In the genomic region with DNA sequence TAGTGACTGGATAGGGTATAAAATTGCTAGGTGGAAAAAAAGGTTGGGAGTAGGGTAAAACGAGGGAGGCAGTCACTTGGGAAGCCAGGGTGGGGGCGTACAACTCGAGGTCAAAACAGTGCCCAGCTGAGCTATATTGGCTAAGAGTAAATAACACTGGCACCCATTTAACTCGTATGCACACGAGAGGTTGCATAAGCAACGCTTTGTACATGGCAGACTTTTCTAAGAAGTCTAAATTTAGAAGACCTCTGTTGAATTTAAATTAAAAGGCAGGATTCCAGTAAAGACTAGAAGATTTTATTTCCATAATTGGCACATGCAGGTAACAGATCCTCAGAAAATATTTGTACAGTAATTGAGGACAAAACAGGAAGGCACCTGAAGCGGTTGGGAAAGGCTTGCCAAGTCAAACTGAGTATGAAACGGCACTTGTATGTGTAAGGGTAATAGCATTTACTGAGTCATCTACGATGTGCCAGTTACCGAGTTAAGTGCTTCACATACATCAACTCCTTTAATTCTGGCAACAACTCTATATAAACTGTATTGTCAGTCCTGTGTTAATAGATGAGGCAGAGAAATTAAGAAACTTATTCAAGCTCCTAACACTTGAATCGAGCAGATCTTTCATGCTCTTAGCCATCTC, we compare ENCODE assay signal across 8 cellular contexts. TPM values are rescaled to one million over a fixed set of nuclear protein-coding genes. Genes with fewer than 3 reads are reported as not detected.
DNase-seq lines count a peak whose midpoint lies in the region; ATAC-seq, FAIRE-seq and TF ChIP-seq lines count a peak whose summit lies in the region.

No MANE protein-coding gene starts in this region.

- peak overlapping the region; percentile 63 to 95 (median 93) for H3K27ac Mint-ChIP-seq in CD4-positive, alpha-beta memory T cell

- H3K4ac ChIP-seq in IMR-90 (ENCODE audit: low read depth, low read length), result 0 out of 2 replicates have a peak overlapping the region, but pooled peaks have one; percentile 4

- H3K36me3 Mint-ChIP-seq in CD4-positive, alpha-beta memory T cell, result peaks cover 12 to 20% of the 10 kb centered on the region in 2 donors

- no peak for TF ChIP-seq CTCF in IMR-90 (conservative IDR thresholded peaks at IDR 0.05; ENCODE audit: low read depth, low read length)
- no peak for TF ChIP-seq CTCF in keratinocyte (optimal IDR thresholded peaks at IDR 0.05 in 1 of 3, IDR thresholded peaks at IDR 0.05 in 1 of 3, conservative IDR thresholded peaks at IDR 0.05 in 1 of 3; ENCODE audit: extremely low read depth in 1 of 3, insufficient read depth in 2 of 3, low read length in 3 of 3)
- no peak for TF ChIP-seq CTCF in transverse colon (IDR thresholded peaks at IDR 0.05)

- peak; percentile 98 for FAIRE-seq in keratinocyte (lab: Jason Lieb, UNC)

- H3K14ac ChIP-seq in IMR-90 (replicated peaks; ENCODE audit: low read depth, low read length), result no peak overlapping the region

- no peaks in the 10 kb centered on the region for H3K27me3 Mint-ChIP-seq in CD4-positive, alpha-beta memory T cell

- H2BK5ac ChIP-seq in IMR-90 (ENCODE audit: low read depth, low read length, poor library complexity, severe bottlenecking), result no peak overlapping the region

- H3K4me1 ChIP-seq in CD4-positive, alpha-beta memory T cell (ENCODE audit: insufficient read depth, low read length), result peaks cover 41% of the 10 kb centered on the region
- H3K4me1 ChIP-seq in IMR-90 (ENCODE audit: control insufficient read depth, insufficient read depth, low read length) (peaks cover 14% of the 10 kb centered on the region), keratinocyte (ENCODE audit: control insufficient read depth, extremely low read depth, insufficient read depth, low read length) (peaks cover 58% of the 10 kb centered on the region), transverse colon (peaks cover 0 to 28% (median 14%) of the 10 kb centered on the region in 4 donors)

- H2BK20ac ChIP-seq in IMR-90 (ENCODE audit: low read depth, low read length), result peak overlapping the region; percentile 9; the same call in 1 of the 2 replicates

- H3K18ac ChIP-seq in IMR-90 (ENCODE audit: low read depth, low read length), result no peak overlapping the region

- dilution Hi-C loops in IMR-90 (cut with HindIII; ENCODE audit: low sequenced_read_pairs, unreplicated experiment) (no loop called here), keratinocyte (cut with MboI; ENCODE audit: extremely low pct_ligation_motif_present, low sequenced_read_pairs) (no loop called here)

- no peaks in the 10 kb centered on the region for H3K9me3 ChIP-seq in CD4-positive, alpha-beta memory T cell (ENCODE audit: control insufficient read depth in 1 of 2, low read length in 2 of 2)
- H3K9me3 ChIP-seq in IMR-90 (ENCODE audit: control insufficient read depth, insufficient read depth, low read length) (no peaks in the 10 kb centered on the region), keratinocyte (ENCODE audit: control insufficient read depth, low read depth, low read length) (no peaks in the 10 kb centered on the region), transverse colon (no peaks in the 10 kb centered on the region)

- H3K9me3 Mint-ChIP-seq in CD4-positive, alpha-beta memory T cell, result no peaks in the 10 kb centered on the region

- no peaks in the 10 kb centered on the region for H3K27me3 ChIP-seq in CD4-positive, alpha-beta memory T cell (ENCODE audit: insufficient read depth, low read length)
- no peaks in the 10 kb centered on the region for H3K27me3 ChIP-seq in IMR-90 (ENCODE audit: control insufficient read depth, insufficient read depth, low read length)
- H3K27me3 ChIP-seq in keratinocyte (ENCODE audit: control insufficient read depth, extremely low read depth, insufficient read depth, low read length), result no peaks in the 10 kb centered on the region
- no peaks in the 10 kb centered on the region for H3K27me3 ChIP-seq in transverse colon

- H3K4me3 Mint-ChIP-seq in CD4-positive, alpha-beta memory T cell, result peak overlapping the region; percentile 86 to 91 (median 88)

- H2AFZ ChIP-seq in IMR-90 (replicated peaks; ENCODE audit: low read length, poor library complexity) (no peak overlapping the region), keratinocyte (ENCODE audit: control insufficient read depth, low read length) (no peak overlapping the region)

- no peak for TF ChIP-seq RAD21 in IMR-90 (IDR thresholded peaks at IDR 0.05; ENCODE audit: low read length)

- H3K4me2 ChIP-seq in IMR-90 (ENCODE audit: low read depth, low read length) (peak overlapping the region; percentile 94; the same call in 1 of the 2 replicates), keratinocyte (ENCODE audit: control insufficient read depth, extremely low read depth, insufficient read depth, low read depth, low read length) (peak overlapping the region; percentile 94)

- peaks cover 19 to 32% of the 10 kb centered on the region in 2 experiments for H3K79me1 ChIP-seq in IMR-90 (ENCODE audit: low read depth in 1 of 2, low read length in 2 of 2)

- H3K56ac ChIP-seq in IMR-90 (ENCODE audit: extremely low read depth, insufficient read depth, low read length), result no peak overlapping the region

- BruUV-seq in IMR-90 (replicated peaks; lab: Mats Ljungman, UMichigan), result no TSS peak

- H3K9ac ChIP-seq in IMR-90 (ENCODE audit: low read depth, low read length) (0 out of 2 replicates have a peak overlapping the region, but pooled peaks have one; percentile 57), keratinocyte (ENCODE audit: control insufficient read depth, extremely low read depth, insufficient read depth, low read length) (peak overlapping the region; percentile 91)

- CTCF ChIA-PET in CD4-positive, alpha-beta memory T cell (lab: Charles Lee; ENCODE audit: partially characterized antibody), result interaction anchor here (1.2 to 4.3 kb wide), 9 partner anchors 8 to 141 kb away, joined by 3 to 30 read pairs (median 8); no protein-coding TSS in a partner anchor
- CTCF ChIA-PET in IMR-90 (lab: Yijun Ruan, JAX), result no interaction called here

- peak overlapping the region; percentile 78 for H3K27ac ChIP-seq in CD4-positive, alpha-beta memory T cell (ENCODE audit: low read depth, low read length)
- no peak overlapping the region for H3K27ac ChIP-seq in IMR-90 (ENCODE audit: insufficient read depth, low read length)
- peak overlapping the region; percentile 93 for H3K27ac ChIP-seq in keratinocyte (ENCODE audit: control insufficient read depth, insufficient read depth, low read length)
- peak overlapping the region in 2 of 4 donors; percentile 98 to 99 for H3K27ac ChIP-seq in transverse colon

- H2BK120ac ChIP-seq in IMR-90 (ENCODE audit: low read depth, low read length), result 0 out of 2 replicates have a peak overlapping the region, but pooled peaks have one; percentile 20

- no peak overlapping the region for H4K5ac ChIP-seq in IMR-90 (ENCODE audit: low read depth, low read length)

- 0 out of 3 replicates have a peak overlapping the region, but pooled peaks have one; percentile 3 for H2BK15ac ChIP-seq in IMR-90 (ENCODE audit: low read depth, low read length)

- intact Hi-C loops in CD4-positive, alpha-beta memory T cell (cut with micrococcal nuclease), result loop anchor here (2.0 to 5.0 kb wide), 2 partner anchors 19 to 687 kb away; partner anchors contain the start of gene LMAN1
- intact Hi-C loops in IMR-90 (cut with micrococcal nuclease) (loop anchor here (2.0 kb wide), 2 partner anchors 95 to 141 kb away; no protein-coding TSS in a partner anchor), transverse colon (cut with DNase I; ENCODE audit: low total_unique reads) (no loop called here)

- peaks cover 6% of the 10 kb centered on the region for H3K9me1 ChIP-seq in IMR-90 (ENCODE audit: insufficient read depth, low read length)
- H3K9me1 ChIP-seq in keratinocyte (ENCODE audit: control insufficient read depth, extremely low read depth, insufficient read depth, low read length), result no peaks in the 10 kb centered on the region

- in situ Hi-C loops in IMR-90 (cut with MboI; ENCODE audit: low sequenced_read_pairs), result loop anchor here (5.0 kb wide), 1 partner anchor 88 kb away; no protein-coding TSS in a partner anchor
- in situ Hi-C loops in transverse colon (cut with MboI; ENCODE audit: low pct_ligation_motif_present in 1 of 4, low pct_unique_long_range_greater_than_20kb in 1 of 4, low sequenced_read_pairs in 3 of 4), result loop anchor here in 2 of 4 donors (10.0 to 25.0 kb wide), 2 partner anchors 133 to 135 kb away; no protein-coding TSS in a partner anchor

- no peak overlapping the region for H4K8ac ChIP-seq in IMR-90 (ENCODE audit: low read depth in 2 of 2, low read length in 2 of 2)

- H2AK5ac ChIP-seq in IMR-90 (ENCODE audit: low read depth, low read length), result peak overlapping the region; percentile 68

- peaks cover 34 to 52% (median 41%) of the 10 kb centered on the region in 4 donors for H3K4me1 Mint-ChIP-seq in CD4-positive, alpha-beta memory T cell

- H3K23ac ChIP-seq in IMR-90 (ENCODE audit: low read depth, low read length), result no peak overlapping the region

- POLR2A ChIA-PET in CD4-positive, alpha-beta memory T cell (lab: Charles Lee; ENCODE audit: partially characterized antibody), result interaction anchor here (0.9 to 11.5 kb wide), 14 partner anchors 10 to 128 kb away, joined by 4 to 344 read pairs (median 26); partner anchors contain the start of gene ALPK2
- POLR2A ChIA-PET in IMR-90 (lab: Charles Lee; ENCODE audit: unreplicated experiment), result no interaction called here

- H3K36me3 ChIP-seq in CD4-positive, alpha-beta memory T cell (ENCODE audit: insufficient read depth, low read length), result no peaks in the 10 kb centered on the region
- H3K36me3 ChIP-seq in IMR-90 (ENCODE audit: control insufficient read depth, insufficient read depth, low read length), result no peaks in the 10 kb centered on the region
- peaks cover 3 to 13% of the 10 kb centered on the region in 2 experiments for H3K36me3 ChIP-seq in keratinocyte (ENCODE audit: control insufficient read depth in 2 of 2, extremely low read depth in 1 of 2, insufficient read depth in 2 of 2, low read length in 2 of 2)
- H3K36me3 ChIP-seq in transverse colon, result no peaks in the 10 kb centered on the region

- H2AK9ac ChIP-seq in IMR-90 (replicated peaks; ENCODE audit: low read depth, low read length, poor library complexity), result no peak overlapping the region

- no peak for ATAC-seq in IMR-90 (ENCODE audit: low read depth)

- no peak for TF ChIP-seq EP300 in transverse colon (IDR thresholded peaks at IDR 0.05; ENCODE audit: low read depth)

- H3K4me3 ChIP-seq in CD4-positive, alpha-beta memory T cell (ENCODE audit: low read length in 2 of 2), result no peak overlapping the region
- H3K4me3 ChIP-seq in IMR-90 (ENCODE audit: insufficient read depth, low read depth, low read length) (no peak overlapping the region), keratinocyte (ENCODE audit: control insufficient read depth in 2 of 3, extremely low read depth in 1 of 3, insufficient read depth in 2 of 3, low read depth in 1 of 3, low read length in 3 of 3) (peak overlapping the region; percentile 68 to 81 (median 78)), transverse colon (no peak overlapping the region)

- H4K20me1 ChIP-seq in IMR-90 (ENCODE audit: insufficient read depth, low read length), result peaks cover 12% of the 10 kb centered on the region
- H4K20me1 ChIP-seq in keratinocyte (ENCODE audit: control insufficient read depth, extremely low read depth, insufficient read depth, low read length), result no peaks in the 10 kb centered on the region

- no peak overlapping the region for H4K91ac ChIP-seq in IMR-90 (ENCODE audit: insufficient read depth, low read depth, low read length)

- peaks cover 31% of the 10 kb centered on the region for H3K79me2 ChIP-seq in keratinocyte (ENCODE audit: control insufficient read depth, insufficient read depth, low read length)

- DNase-seq in CD4-positive, alpha-beta memory T cell, result peak in 1 of 5 donors; percentile 33
- peak; percentile 68 for DNase-seq in IMR-90
- DNase-seq in SW480 (ENCODE audit: low spot score), result peak; percentile 66
- peak; percentile 66 for DNase-seq in keratinocyte (ENCODE audit: low read depth, low spot score)
- DNase-seq in ecto neural progenitor cell (ENCODE audit: low spot score), result no peak
- no peak for DNase-seq in transverse colon
- no peak for DNase-seq in stimulated activated CD4-positive, alpha-beta T cell treated with anti-CD3 and anti-CD28 coated beads, Interleukin-2, amount 100 ng/mL, for 48 hours
- no peak for DNase-seq in activated gamma-delta T cell (lab: John Stamatoyannopoulos, UW)

- TF ChIP-seq POLR2A in IMR-90 (IDR thresholded peaks at IDR 0.05; ENCODE audit: low read depth, low read length) (no peak), transverse colon (IDR thresholded peaks at IDR 0.05) (no peak)

- WGBS in IMR-90 (ENCODE audit: extremely low coverage in 2 of 2, insufficient read length in 1 of 2), 2 experiments, result 82% methylated on average over 2 of the region's 11 CpGs; no CpG with 5 or more reads in 1 of the 2 experiments
- 33 to 35% methylated on average over 10 to 11 of the region's 11 CpGs for WGBS in transverse colon (ENCODE audit: low coverage in 1 of 2), 2 donors

RNA-seq across cellular contexts. Expression of gene MALT1, which starts 1.4 kb away (rescaled TPM):
- 10 to 100 TPM; 90.4 to 96.7 TPM for total RNA-seq in CD4-positive, alpha-beta memory T cell
- polyA plus RNA-seq in CD4-positive, alpha-beta memory T cell, result 10 to 100 TPM; 60.3 to 64.4 TPM
- total RNA-seq in IMR-90 (2012; rRNA removed) (25.3 and 25.8 TPM in 2 replicates), transverse colon (10 to 100 TPM; 12.5 to 38.9 (median 29.5) TPM)
- polyA plus RNA-seq in IMR-90 (2012; rRNA removed) (6.8 and 8.3 TPM in 2 replicates), keratinocyte (32.4 to 52.1 TPM (median 35.2 TPM) in 3 replicates)
- polyA plus RNA-seq in IMR-90 (2012; cell fraction: cytosol; rRNA removed), result 1.4 and 1.9 TPM in 2 replicates
- polyA plus RNA-seq in IMR-90 (2012; cell fraction: nucleus; rRNA removed; ENCODE audit: low replicate concordance), result 2.6 and 17.9 TPM in 2 replicates
- polyA plus RNA-seq in keratinocyte (2011; ENCODE audit: low read depth), result 168 TPM
- 23.2 and 57.4 TPM in 2 replicates for polyA plus RNA-seq in keratinocyte (2011; cell fraction: cytosol; rRNA removed)
- polyA plus RNA-seq in keratinocyte (2011; cell fraction: nucleus; rRNA removed), result 45.1 and 46.7 TPM in 2 replicates
- polyA plus RNA-seq in keratinocyte (2012; ENCODE audit: low replicate concordance), result 26.7 and 32.1 TPM in 2 replicates
- 16.7 to 62.3 TPM (median 35.9 TPM) in 3 replicates for polyA minus RNA-seq in keratinocyte
- 23.8 TPM for polyA minus RNA-seq in keratinocyte (2011; cell fraction: cytosol; rRNA and poly(A)+ RNA removed)
- 29.8 and 58.3 TPM in 2 replicates for polyA minus RNA-seq in keratinocyte (2011; cell fraction: nucleus; rRNA and poly(A)+ RNA removed)

RNA-seq across cellular contexts. Expression of gene ALPK2, which starts 41.0 kb away (rescaled TPM):
- 1 to 10 TPM; 1.5 to 1.9 TPM for total RNA-seq in CD4-positive, alpha-beta memory T cell
- under 1 TPM in 1 of 2 donors, not detected in 1; 0.30 TPM for polyA plus RNA-seq in CD4-positive, alpha-beta memory T cell
- total RNA-seq in IMR-90 (2012; rRNA removed), result 81.7 and 89.1 TPM in 2 replicates
- 28.0 and 33.7 TPM in 2 replicates for polyA plus RNA-seq in IMR-90 (2012; rRNA removed)
- polyA plus RNA-seq in IMR-90 (2012; cell fraction: cytosol; rRNA removed), result 4.9 and 5.7 TPM in 2 replicates
- 29.8 and 206 TPM in 2 replicates for polyA plus RNA-seq in IMR-90 (2012; cell fraction: nucleus; rRNA removed; ENCODE audit: low replicate concordance)
- polyA plus RNA-seq in keratinocyte, result 0.01 to 0.19 TPM (median 0.07 TPM) in 3 replicates
- polyA plus RNA-seq in keratinocyte (2011; ENCODE audit: low read depth), result not detected
- polyA plus RNA-seq in keratinocyte (2011; cell fraction: cytosol; rRNA removed), result 0.07 TPM in 1 of 2 replicates, not detected in the other
- polyA plus RNA-seq in keratinocyte (2011; cell fraction: nucleus; rRNA removed), result 0.05 and 0.12 TPM in 2 replicates
- polyA plus RNA-seq in keratinocyte (2012; ENCODE audit: low replicate concordance), result 0.05 TPM in 1 of 2 replicates, not detected in the other
- 0.64 TPM in 1 of 3 replicates, not detected in the others for polyA minus RNA-seq in keratinocyte
- not detected for polyA minus RNA-seq in keratinocyte (2011; cell fraction: cytosol; rRNA and poly(A)+ RNA removed)
- 0.23 TPM in 1 of 2 replicates, not detected in the other for polyA minus RNA-seq in keratinocyte (2011; cell fraction: nucleus; rRNA and poly(A)+ RNA removed)
- total RNA-seq in transverse colon, result 1 to 10 TPM in 1 of 4 donors, under 1 TPM in 1, not detected in 2; 0.41 to 1.1 TPM

Comparison
In these comparisons a context has a peak if more than half of its experiments do, and no peak if none do; other contexts are left out.
1. DNase-seq: peak in IMR-90 (single experiment), SW480 (single experiment) and keratinocyte (single experiment); none in ecto neural progenitor cell (single experiment), transverse colon (single experiment), stimulated activated CD4-positive, alpha-beta T cell treated with anti-CD3 and anti-CD28 coated beads, Interleukin-2, amount 100 ng/mL, for 48 hours (0 of 2) and activated gamma-delta T cell (single experiment).
2. H3K4me3 ChIP-seq: peak in keratinocyte (3 of 3); none in CD4-positive, alpha-beta memory T cell (0 of 2), IMR-90 (single experiment) and transverse colon (0 of 4).
3. RNA of gene ALPK2, which starts 41.0 kb away (total RNA-seq): 81.7 to 89.1 TPM in IMR-90; 1.5 to 1.9 TPM in CD4-positive, alpha-beta memory T cell and 0.41 to 1.1 TPM in transverse colon; every median in the first group is over 10 times any median in the second.